In genomic region chr16:89700100-89700648, GRCh38 we compare ENCODE assay signal across 8 cellular contexts. TPM values are rescaled to one million over a fixed set of nuclear protein-coding genes. Genes with fewer than 3 reads are reported as not detected.
DNase-seq lines count a peak whose midpoint lies in the region; ATAC-seq and TF ChIP-seq lines count a peak whose summit lies in the region.

No MANE protein-coding gene starts in this region.

- H3K9me3 ChIP-seq in lower lobe of right lung, result no peaks in the 10 kb centered on the region

- peak; percentile 70 for TF ChIP-seq CTCF in C4-2B (conservative IDR thresholded peaks at IDR 0.05)
- TF ChIP-seq CTCF in lower lobe of right lung (IDR thresholded peaks at IDR 0.05), result peak; percentile 85

- peaks cover 28% of the 10 kb centered on the region for H3K36me3 ChIP-seq in lower lobe of right lung

- peak overlapping the region; percentile 73 for H3K4me3 ChIP-seq in lower lobe of right lung

- H3K4me1 ChIP-seq in lower lobe of right lung, result peaks cover 17% of the 10 kb centered on the region

- no peaks in the 10 kb centered on the region for H3K27me3 ChIP-seq in lower lobe of right lung (ENCODE audit: low read depth)

- peak overlapping the region; percentile 89 for H3K27ac ChIP-seq in C4-2B
- peak overlapping the region; percentile 86 for H3K27ac ChIP-seq in lower lobe of right lung

- ATAC-seq in GM19395 (IDR thresholded peaks at IDR 0.05; ENCODE audit: unreplicated experiment) (peak; percentile 52), lower lobe of right lung (peak; percentile 79 to 85)

- intact Hi-C loops in lower lobe of right lung (cut with DNase I), result loop anchor here (10.0 kb wide), 1 partner anchor 165 kb away; no protein-coding TSS in a partner anchor

- DNase-seq in HS-5 (ENCODE audit: low read depth) (peak; percentile 60), NK-92 (lab: John Stamatoyannopoulos, UW; ENCODE audit: unreplicated experiment) (peak; percentile 87), lower lobe of right lung (peak; percentile 100)
- DNase-seq in activated CD8-positive, alpha-beta memory T cell treated with anti-CD3 and anti-CD28 coated beads for 24 hours, result peak; percentile 98
- DNase-seq in effector CD4-positive, alpha-beta T cell, result peak; percentile 98
- DNase-seq in stimulated activated CD4-positive, alpha-beta T cell treated with anti-CD3 and anti-CD28 coated beads, TNF-alpha, amount 100 ng/mL, for 1 hour (ENCODE audit: low read depth in 3 of 3, low spot score in 1 of 3), result peak; percentile 91 to 98 (median 92)

RNA-seq across cellular contexts. Expression of gene SPATA2L, which starts 1.3 kb away (rescaled TPM):
- 10.3 TPM for total RNA-seq in lower lobe of right lung

RNA-seq across cellular contexts. Expression of gene CDK10, which starts 13.7 kb away (rescaled TPM):
- total RNA-seq in lower lobe of right lung, result 79.6 TPM

RNA-seq across cellular contexts. Expression of gene VPS9D1, which starts 20.5 kb away (rescaled TPM):
- 15.6 TPM for total RNA-seq in lower lobe of right lung

RNA-seq across cellular contexts. Expression of gene ZNF276, which starts 21.2 kb away (rescaled TPM):
- total RNA-seq in lower lobe of right lung, result 33.2 TPM

RNA-seq across cellular contexts. Expression of gene SPATA33, which starts 42.5 kb away (rescaled TPM):
- total RNA-seq in lower lobe of right lung, result 9.7 TPM

Comparison
In these comparisons a context has a peak if more than half of its experiments do, and no peak if none do; other contexts are left out.
1. Peak in every context shown above with its lines: DNase-seq, ATAC-seq, H3K4me3 ChIP-seq and H3K27ac ChIP-seq.